Comparison of ENCODE assay signal across 1 cellular context in genomic region chrX:115018040-115018647, GRCh38.
TF ChIP-seq lines count a peak whose summit lies in the region.

No MANE protein-coding gene starts in this region.

TF ChIP-seq in SK-N-SH, 30 proteins besides CTCF, POLR2A, EP300 and RAD21 (continued from another document):
- TF ChIP-seq USF1 (IDR thresholded peaks at IDR 0.05; ENCODE audit: borderline replicate concordance, low read depth) (no peak), RFX5 (IDR thresholded peaks at IDR 0.05; ENCODE audit: low read length) (no peak), TAF1 (IDR thresholded peaks at IDR 0.05; ENCODE audit: borderline replicate concordance, low read depth, low read length) (no peak), SIN3A (IDR thresholded peaks at IDR 0.05; ENCODE audit: borderline replicate concordance, low read depth, low read length) (no peak)
TF ChIP-seq in SK-N-SH: peak in this region for 0.
